Comparison of ENCODE assay signal across 9 cellular contexts in genomic region chr18:47928466-47928865, GRCh38. TPM values are rescaled to one million over a fixed set of nuclear protein-coding genes. Genes with fewer than 3 reads are reported as not detected.
DNase-seq lines count a peak whose midpoint lies in the region; ATAC-seq, FAIRE-seq and TF ChIP-seq lines count a peak whose summit lies in the region.
"Had no signal": no experiment of that assay in that cellular context is flagged by ENCODE, and none has a peak within 500 bp of the region (broad histone marks: within the 10 kb centered on the region; RNA-seq: fewer than 3 reads in every experiment).

No MANE protein-coding gene starts in this region.

- H3K4me3 ChIP-seq in Panc1 (ENCODE audit: low read depth in 2 of 2, low read length in 2 of 2) = peak overlapping the region; percentile 65 to 86; a peak in 3 of 4 replicates
- peak overlapping the region; percentile 23 to 96 (median 93); a peak in 5 of 8 replicates for H3K4me3 ChIP-seq in H1 (ENCODE audit: extremely low read depth in 1 of 4, insufficient read depth in 2 of 4, low read depth in 3 of 4, low read length in 4 of 4)
- H3K4me3 ChIP-seq in osteoblast (ENCODE audit: insufficient read depth, low read length) = peak overlapping the region; percentile 27

- no peak for TF ChIP-seq RAD21 in H1 (IDR thresholded peaks at IDR 0.05 in 1 of 2, conservative IDR thresholded peaks at IDR 0.05 in 1 of 2; ENCODE audit: low read depth in 2 of 2, low read length in 2 of 2)

- peaks cover 2% of the 10 kb centered on the region; the same call in 1 of the 2 replicates for H3K23me2 ChIP-seq in H1 (ENCODE audit: low read depth, low read length)

- H3K4ac ChIP-seq in H1 (replicated peaks; ENCODE audit: insufficient read length, low read depth, low read length) = no peak overlapping the region

- H2BK5ac ChIP-seq in H1 (ENCODE audit: low read depth, low read length) = no peak overlapping the region

- no peak for TF ChIP-seq POLR2A in GM12892 (IDR thresholded peaks at IDR 0.05; ENCODE audit: low read depth, low read length)
- no peak for TF ChIP-seq POLR2A in H1 (IDR thresholded peaks at IDR 0.05; ENCODE audit: control extremely low read depth in 1 of 2, low read depth in 2 of 2, low read length in 2 of 2)

- no peak for ATAC-seq in Panc1
- no peak for ATAC-seq in GM18520 (IDR thresholded peaks at IDR 0.05; ENCODE audit: unreplicated experiment)
- ATAC-seq in HG03108 (IDR thresholded peaks at IDR 0.05; ENCODE audit: unreplicated experiment) = no peak

- H3K79me1 ChIP-seq in H1 (ENCODE audit: low read depth, low read length) = no peaks in the 10 kb centered on the region; the same call in 1 of the 2 replicates

- H2AFZ ChIP-seq in H1 (ENCODE audit: low read length) (no peak overlapping the region), osteoblast (ENCODE audit: low read length) (no peak overlapping the region)

- no peak overlapping the region for H3K18ac ChIP-seq in H1 (ENCODE audit: extremely low read depth, low read length)

- no peak overlapping the region for H3K14ac ChIP-seq in H1 (ENCODE audit: insufficient read length)

- H3K56ac ChIP-seq in H1 (replicated peaks; ENCODE audit: insufficient read length, low read depth, low read length) = no peak overlapping the region

- no peak overlapping the region for H4K91ac ChIP-seq in H1 (replicated peaks; ENCODE audit: insufficient read length, low read length)

- H3K79me2 ChIP-seq in H1 (ENCODE audit: control insufficient read depth in 1 of 2, insufficient read depth in 2 of 2, low read length in 2 of 2) (peaks cover 38 to 63% of the 10 kb centered on the region in 2 experiments), osteoblast (ENCODE audit: insufficient read depth, low read length) (peaks cover 66% of the 10 kb centered on the region)

- no peak for DNase-seq in GM12892 (ENCODE audit: insufficient read length)
- no peak for DNase-seq in Panc1 (ENCODE audit: low read depth, low spot score)
- DNase-seq in H1 (ENCODE audit: low read depth in 1 of 2, low spot score in 2 of 2) = no peak
- DNase-seq in osteoblast (ENCODE audit: insufficient read length, low spot score, missing footprints) = no peak
- no peak for DNase-seq in glomerular visceral epithelial cell (ENCODE audit: extremely low spot score)
- no peak for DNase-seq in NCI-H2081 treated with DMSO at 0.1 percent for 48 hours (lab: John Stamatoyannopoulos, UW)
- DNase-seq: naive B cell had no signal

- H4K20me1 ChIP-seq in H1 (replicated peaks in 1 of 2; ENCODE audit: control insufficient read depth in 1 of 2, insufficient read depth in 2 of 2, low read length in 2 of 2) = peaks cover 15 to 19% of the 10 kb centered on the region in 2 experiments
- peaks cover 29% of the 10 kb centered on the region for H4K20me1 ChIP-seq in osteoblast (ENCODE audit: insufficient read depth, low read length)

- H3K9ac ChIP-seq in H1 (replicated peaks in 1 of 4; ENCODE audit: extremely low read depth in 1 of 4, low read depth in 3 of 4, low read length in 3 of 4) = peak overlapping the region in 1 of 4 experiments; percentile 51; a peak in 1 of 7 replicates

- intact Hi-C loops in Panc1 (cut with micrococcal nuclease; ENCODE audit: unreplicated experiment) = no loop called here

- H3K27me3 ChIP-seq in Panc1 (ENCODE audit: control insufficient read depth, insufficient read depth, low read length) (no peaks in the 10 kb centered on the region), H1 (replicated peaks in 1 of 4; ENCODE audit: control insufficient read depth in 3 of 4, extremely low read depth in 1 of 4, insufficient read depth in 3 of 4, low read length in 3 of 4) (no peaks in the 10 kb centered on the region), osteoblast (ENCODE audit: insufficient read depth, low read length) (peaks cover 5% of the 10 kb centered on the region)

- peak overlapping the region; percentile 88; the same call in 1 of the 2 replicates for H3K27ac ChIP-seq in Panc1 (ENCODE audit: low read length)
- H3K27ac ChIP-seq in H1 (ENCODE audit: low read depth, low read length) = no peak overlapping the region
- H3K27ac ChIP-seq in osteoblast (ENCODE audit: low read depth, low read length) = no peak overlapping the region

- H3K9me3 ChIP-seq in Panc1 (ENCODE audit: control insufficient read depth, insufficient read depth, low read depth, low read length) = no peaks in the 10 kb centered on the region
- H3K9me3 ChIP-seq in H1 (ENCODE audit: insufficient read depth in 2 of 2, low read depth in 1 of 2, low read length in 1 of 2) = no peaks in the 10 kb centered on the region
- no peaks in the 10 kb centered on the region for H3K9me3 ChIP-seq in osteoblast (ENCODE audit: low read depth, low read length)

- H4K5ac ChIP-seq in H1 (ENCODE audit: insufficient read length, low read depth, low read length) = peak overlapping the region; percentile 40

- POLR2A ChIA-PET in Panc1 (lab: Charles Lee) = no interaction called here
- POLR2A ChIA-PET in H1 (lab: Charles Lee; ENCODE audit: partially characterized antibody) = interaction anchor here (0.5 to 1.2 kb wide), 4 partner anchors 9 to 25 kb away, joined by 3 to 4 read pairs (median 4); no protein-coding TSS in a partner anchor

- H3K4me1 ChIP-seq in Panc1 (ENCODE audit: control insufficient read depth, insufficient read depth, low read length) = peaks cover 26% of the 10 kb centered on the region
- peaks cover 4 to 28% (median 24%) of the 10 kb centered on the region in 4 experiments; a peak in 6 of 7 replicates for H3K4me1 ChIP-seq in H1 (replicated peaks in 1 of 4; ENCODE audit: control insufficient read depth in 3 of 4, insufficient read depth in 4 of 4, low read length in 3 of 4)
- H3K4me1 ChIP-seq in osteoblast (ENCODE audit: insufficient read depth, low read length) = peaks cover 18% of the 10 kb centered on the region

- no peak for TF ChIP-seq EP300 in H1 (IDR thresholded peaks at IDR 0.05; ENCODE audit: borderline replicate concordance in 1 of 2, low read depth in 2 of 2, low read length in 2 of 2)

- no peak overlapping the region for H2BK120ac ChIP-seq in H1 (replicated peaks; ENCODE audit: low read depth, low read length)

- WGBS in H1 (ENCODE audit: extremely low coverage in 1 of 2, insufficient coverage in 1 of 2, insufficient read length in 1 of 2, insufficient replicate concordance in 2 of 2, low coverage in 1 of 2, low lambda C conversion rate in 2 of 2, missing lambda C conversion rate in 1 of 2), 2 experiments = 27% methylated on average over 3 of the region's 3 CpGs; no CpG with 5 or more reads in 1 of the 2 experiments

- H3K4me2 ChIP-seq in H1 (ENCODE audit: insufficient read depth in 1 of 2, low read depth in 2 of 2, low read length in 2 of 2) (peak overlapping the region; percentile 68 to 75), osteoblast (ENCODE audit: insufficient read depth, low read length) (peak overlapping the region; percentile 86)

- H4K8ac ChIP-seq in H1 (ENCODE audit: extremely low read depth, insufficient read depth, low read length) = no peak overlapping the region

- no peak overlapping the region for H2BK12ac ChIP-seq in H1 (ENCODE audit: low read depth, low read length)

- FAIRE-seq in GM12892 (lab: Jason Lieb, UNC) (peak; percentile 51), H1 (lab: Jason Lieb, UNC) (no peak)

- H2BK15ac ChIP-seq in H1 (ENCODE audit: low read length) = no peak overlapping the region

- H3K36me3 ChIP-seq in Panc1 (ENCODE audit: control insufficient read depth, insufficient read depth, low read length) = peaks cover 3% of the 10 kb centered on the region; the same call in 1 of the 2 replicates
- H3K36me3 ChIP-seq in H1 (ENCODE audit: control insufficient read depth in 2 of 4, insufficient read depth in 4 of 4, low read length in 3 of 4) = no peaks in the 10 kb centered on the region
- no peaks in the 10 kb centered on the region for H3K36me3 ChIP-seq in osteoblast (ENCODE audit: insufficient read depth, low read length)

- H3K23ac ChIP-seq in H1 (ENCODE audit: insufficient read length) = no peak overlapping the region

- in situ Hi-C loops in Panc1 (cut with HindIII; ENCODE audit: low pct_unique_long_range_greater_than_20kb, low sequenced_read_pairs) = no loop called here

- no peak overlapping the region for H2AK5ac ChIP-seq in H1 (ENCODE audit: low read depth, low read length)

- H2BK20ac ChIP-seq in H1 (ENCODE audit: low read length) = no peak overlapping the region

- no peak for TF ChIP-seq CTCF in Panc1 (IDR thresholded peaks at IDR 0.05)
- no peak for TF ChIP-seq CTCF in H1 (IDR thresholded peaks at IDR 0.05; ENCODE audit: control extremely low read depth in 1 of 3, insufficient read depth in 1 of 3, low read depth in 1 of 3, low read length in 3 of 3)
- TF ChIP-seq CTCF in osteoblast (IDR thresholded peaks at IDR 0.05; ENCODE audit: extremely low read depth, low read depth, low read length) = no peak

- no TSS peak for BruUV-seq in Panc1 (replicated peaks; lab: Mats Ljungman, UMichigan)

- CTCF ChIA-PET in Panc1 (lab: Charles Lee) (no interaction called here), H1 (lab: Charles Lee; ENCODE audit: partially characterized antibody) (interaction anchor here (1.0 to 1.4 kb wide), 3 partner anchors 11 to 57 kb away, joined by 3 to 5 read pairs (median 5); no protein-coding TSS in a partner anchor)

TF ChIP-seq in H1, 55 proteins besides CTCF, POLR2A, EP300 and RAD21 (continues in another document):
- TF ChIP-seq GTF2F1 (IDR thresholded peaks at IDR 0.05; ENCODE audit: borderline replicate concordance, low read depth, low read length) (no peak), ZNF274 (IDR thresholded peaks at IDR 0.05; ENCODE audit: borderline replicate concordance, extremely low read depth, low read length) (no peak), EGR1 (IDR thresholded peaks at IDR 0.05; ENCODE audit: borderline replicate concordance, low read depth, low read length) (no peak), USF2 (IDR thresholded peaks at IDR 0.05; ENCODE audit: low read length) (no peak)

RNA-seq across cellular contexts. Expression of gene SMAD2, which starts 2.0 kb away (rescaled TPM):
- polyA plus RNA-seq in GM12892 (2012; ENCODE audit: missing spikeins) = 84.0 TPM
- 129 TPM for total RNA-seq in Panc1 (2021; ENCODE audit: unreplicated experiment)
- polyA plus RNA-seq in Panc1 (2012; ENCODE audit: insufficient read length) = 45.8 TPM
- 124 and 132 TPM in 2 replicates for total RNA-seq in H1 (2021; fragmentation: NEBNext Ultra II Directional; extraction: Animal tissue kit (Norgen Biotek cat#: 25700))
- polyA plus RNA-seq in H1 (2011; rRNA removed) = 24.7 and 28.4 TPM in 2 replicates
- 34.3 TPM for polyA plus RNA-seq in H1 (2011; cell fraction: cytosol; rRNA removed)
- polyA plus RNA-seq in H1 (2011; cell fraction: nucleus; rRNA removed) = 28.6 TPM
- polyA plus RNA-seq in H1 (2012, experiment 1 of 2) = 47.1 to 77.4 TPM (median 56.0 TPM) in 4 replicates
- polyA plus RNA-seq in H1 (2012, experiment 2 of 2) = 7.3 TPM
- 38.2 TPM for polyA plus RNA-seq in H1 (2013, experiment 1 of 2)
- polyA plus RNA-seq in H1 (2013, experiment 2 of 2) = 38.2 TPM
- polyA minus RNA-seq in H1 (2011; rRNA and poly(A)+ RNA removed) = 126 and 210 TPM in 2 replicates
- polyA minus RNA-seq in H1 (2011; cell fraction: cytosol; rRNA and poly(A)+ RNA removed) = 69.9 TPM
- 143 TPM for polyA minus RNA-seq in H1 (2011; cell fraction: nucleus; rRNA and poly(A)+ RNA removed)
- total RNA-seq in osteoblast = 43.9 and 44.9 TPM in 2 replicates

Comparison
In these comparisons a context has a peak if more than half of its experiments do, and no peak if none do; other contexts are left out.
1. H3K4me3 ChIP-seq: peak in every context shown above with its lines; median percentile 93 in H1; 76 in Panc1; 27 in osteoblast.